9 cellular contexts compared by ENCODE assay signal in genomic region chr9:134024393-134024792, GRCh38. TPM values are rescaled to one million over a fixed set of nuclear protein-coding genes. Genes with fewer than 3 reads are reported as not detected.
DNase-seq lines count a peak whose midpoint lies in the region; ATAC-seq and TF ChIP-seq lines count a peak whose summit lies in the region.
"Had no signal": no experiment of that assay in that cellular context is flagged by ENCODE, and none has a peak within 500 bp of the region (broad histone marks: within the 10 kb centered on the region; RNA-seq: fewer than 3 reads in every experiment).

No MANE protein-coding gene starts in this region.

- TF ChIP-seq CTCF in NB4 (IDR thresholded peaks at IDR 0.05; ENCODE audit: low read depth, low read length), result no peak
- no peak for TF ChIP-seq CTCF in dorsolateral prefrontal cortex (IDR thresholded peaks at IDR 0.05 in 54 of 56, conservative IDR thresholded peaks at IDR 0.05 in 2 of 56; ENCODE audit: low read depth in 1 of 56, partially characterized antibody in 56 of 56)
- TF ChIP-seq CTCF in neural crest cell (conservative IDR thresholded peaks at IDR 0.05), result no peak
- no peak for TF ChIP-seq CTCF in colonic mucosa (IDR thresholded peaks at IDR 0.05)

- TF ChIP-seq POLR2A in NB4 (IDR thresholded peaks at IDR 0.05; ENCODE audit: extremely low read depth, insufficient read length), result no peak

- intact Hi-C loops in dorsolateral prefrontal cortex (cut with DNase I), result loop anchor here in 1 of 2 donors (2.0 kb wide), 1 partner anchor 42 kb away; no protein-coding TSS in a partner anchor
- intact Hi-C loops in colonic mucosa (cut with DNase I), result no loop called here

- peaks cover 9 to 30% (median 16%) of the 10 kb centered on the region in 11 experiments; a peak in 18 of 22 replicates for H3K36me3 ChIP-seq in BLaER1 treated with 17β-estradiol and CSF1 and Interleukin-3, amounts not matched to agents 10 nM and 100 nM
- H3K36me3 ChIP-seq in colonic mucosa, result no peaks in the 10 kb centered on the region

- no peak for DNase-seq in NB4 (ENCODE audit: low read depth)
- DNase-seq in dorsolateral prefrontal cortex, result no peak
- DNase-seq in neural crest cell (ENCODE audit: low read depth, low spot score), result no peak
- no peak for DNase-seq in colonic mucosa
- no peak for DNase-seq in epidermal melanocyte (ENCODE audit: insufficient read length, low spot score)

- peaks cover 0 to 35% (median 26%) of the 10 kb centered on the region in 11 experiments; a peak in 14 of 22 replicates for H4K20me1 ChIP-seq in BLaER1 treated with 17β-estradiol and CSF1 and Interleukin-3, amounts not matched to agents 10 nM and 100 nM

- H3K27me3 ChIP-seq in BLaER1 treated with 17β-estradiol and CSF1 and Interleukin-3, amounts not matched to agents 10 nM and 100 nM, result no peaks in the 10 kb centered on the region
- H3K27me3 ChIP-seq in dorsolateral prefrontal cortex (no peaks in the 10 kb centered on the region), colonic mucosa (no peaks in the 10 kb centered on the region)

- peaks cover 2% of the 10 kb centered on the region for H3K36me3 Mint-ChIP-seq in neural crest cell (ENCODE audit: low read depth)

- no peaks in the 10 kb centered on the region for H3K9me3 ChIP-seq in BLaER1 treated with 17β-estradiol and CSF1 and Interleukin-3, amounts not matched to agents 10 nM and 100 nM (replicated peaks in 1 of 11)
- H3K9me3 ChIP-seq in colonic mucosa, result no peaks in the 10 kb centered on the region

- no peaks in the 10 kb centered on the region for H3K9me3 Mint-ChIP-seq in neural crest cell

- no peaks in the 10 kb centered on the region for H3K27me3 Mint-ChIP-seq in neural crest cell (ENCODE audit: low read depth)
- H3K27me3 Mint-ChIP-seq: progenitor cell of endocrine pancreas had no signal

- no peak overlapping the region for H3K27ac Mint-ChIP-seq in neural crest cell (ENCODE audit: unreplicated experiment)
- H3K27ac Mint-ChIP-seq: progenitor cell of endocrine pancreas had no signal

- peak overlapping the region; percentile 80 for H3K4me3 Mint-ChIP-seq in neural crest cell

- H3K4me2 ChIP-seq in BLaER1 treated with 17β-estradiol and CSF1 and Interleukin-3, amounts not matched to agents 10 nM and 100 nM, result peak overlapping the region; percentile 46 to 80 (median 66)

- ATAC-seq in HG02588 (IDR thresholded peaks at IDR 0.05; ENCODE audit: unreplicated experiment) (no peak), GM21528 (IDR thresholded peaks at IDR 0.05; ENCODE audit: low FRiP score, unreplicated experiment) (no peak)

- peaks cover 13 to 28% (median 24%) of the 10 kb centered on the region in 10 experiments for H3K4me1 ChIP-seq in BLaER1 treated with 17β-estradiol and CSF1 and Interleukin-3, amounts not matched to agents 10 nM and 100 nM
- H3K4me1 ChIP-seq in colonic mucosa, result no peaks in the 10 kb centered on the region

- peak overlapping the region; percentile 9 to 65 (median 52); a peak in 16 of 20 replicates for H3K4me3 ChIP-seq in BLaER1 treated with 17β-estradiol and CSF1 and Interleukin-3, amounts not matched to agents 10 nM and 100 nM
- H3K4me3 ChIP-seq in NB4 (ENCODE audit: low read depth, low read length) (peak overlapping the region; percentile 42), dorsolateral prefrontal cortex (peak overlapping the region; percentile 8 to 95 (median 53)), colonic mucosa (no peak overlapping the region)

- peak overlapping the region in 8 of 11 experiments; percentile 21 to 59 (median 33); a peak in 8 of 22 replicates for H3K9ac ChIP-seq in BLaER1 treated with 17β-estradiol and CSF1 and Interleukin-3, amounts not matched to agents 10 nM and 100 nM
- H3K9ac ChIP-seq in colonic mucosa (ENCODE audit: low read depth in 2 of 2, low read length in 2 of 2), result no peak overlapping the region

- H3K4me1 Mint-ChIP-seq in neural crest cell, result peaks cover 23% of the 10 kb centered on the region

- H3K27ac ChIP-seq in BLaER1 treated with 17β-estradiol and CSF1 and Interleukin-3, amounts not matched to agents 10 nM and 100 nM, result peak overlapping the region in 5 of 11 experiments; percentile 11 to 47 (median 38); a peak in 5 of 22 replicates
- peak overlapping the region in 47 of 59 donors; percentile 2 to 88 (median 74) for H3K27ac ChIP-seq in dorsolateral prefrontal cortex
- H3K27ac ChIP-seq in colonic mucosa, result no peak overlapping the region

RNA-seq across cellular contexts. Expression of gene BRD3OS, which starts 0.9 kb away (rescaled TPM):
- total RNA-seq in dorsolateral prefrontal cortex, result 10 to 100 TPM; 22.2 to 73.3 (median 53.2) TPM
- 25.9 and 30.7 TPM in 2 replicates for total RNA-seq in neural crest cell
- 1 to 10 TPM; 5.2 to 6.9 TPM for total RNA-seq in colonic mucosa

RNA-seq across cellular contexts. Expression of gene VAV2, which starts 32.3 kb away (rescaled TPM):
- total RNA-seq in dorsolateral prefrontal cortex (10 to 100 TPM in 119 of 120 experiments, 1 to 10 TPM in 1; 8.9 to 27.9 (median 16.7) TPM), neural crest cell (40.6 and 47.0 TPM in 2 replicates), colonic mucosa (10 to 100 TPM; 30.7 to 45.1 TPM)

RNA-seq across cellular contexts. Expression of gene BRD3, which starts 43.4 kb away (rescaled TPM):
- 10 to 100 TPM; 28.4 to 69.2 (median 48.5) TPM for total RNA-seq in dorsolateral prefrontal cortex
- 73.2 and 77.6 TPM in 2 replicates for total RNA-seq in neural crest cell
- total RNA-seq in colonic mucosa, result 10 to 100 TPM; 26.8 to 50.9 TPM

Comparison
In these comparisons a context has a peak if more than half of its experiments do, and no peak if none do; other contexts are left out.
1. H3K9ac ChIP-seq: peak in BLaER1 treated with 17β-estradiol and CSF1 and Interleukin-3, amounts not matched to agents 10 nM and 100 nM (8 of 11); none in colonic mucosa (0 of 2).